ENCODE assay signal across 26 cellular contexts in genomic region chr12:109530301-109530685, GRCh38. TPM values are rescaled to one million over a fixed set of nuclear protein-coding genes. Genes with fewer than 3 reads are reported as not detected.
A peak's percentile ranks its signal among the peaks of the same experiment; 100 is the strongest.
DNase-seq lines count a peak whose midpoint lies in the region; ATAC-seq and TF ChIP-seq lines count a peak whose summit lies in the region.
"Had no signal": no experiment of that assay in that cellular context is flagged by ENCODE, and none has a peak within 500 bp of the region (broad histone marks: within the 10 kb centered on the region; RNA-seq: fewer than 3 reads in every experiment).

No MANE protein-coding gene starts in this region.

- H3K4me1 ChIP-seq in cardiac muscle cell (ENCODE audit: low read depth) = peaks cover 57% of the 10 kb centered on the region
- H3K4me1 ChIP-seq: left lung, upper lobe of right lung had no signal

- no peak overlapping the region for H3K4me3 Mint-ChIP-seq in mesothelial cell of epicardium
- H3K4me3 Mint-ChIP-seq in stimulated activated naive B cell treated with anti-CD40 and anti-IgM and Interleukin-4, amounts not matched to agents 10 μg/mL and 1 μg/mL and 100 μg/mL, for 72 hours = no peak overlapping the region
- H3K4me3 Mint-ChIP-seq: activated CD4-positive, alpha-beta T cell treated with anti-CD3 and anti-CD28 coated beads, Interleukin-2, amount 10 ng/mL, durations not matched to agents 24 days and 14 days; activated CD8-positive, alpha-beta memory T cell treated with anti-CD3 and anti-CD28 coated beads, Interleukin-2, amount 10 ng/mL, durations not matched to agents 7 days and 5 days; activated T-cell treated with anti-CD3 and anti-CD28 coated beads, Interleukin-2, amount 50 U/mL, for 72 hours; CD4-positive, CD25-positive, alpha-beta regulatory T cell; central memory CD8-positive, alpha-beta T cell; stimulated activated naive CD8-positive, alpha-beta T cell treated with anti-CD3 and anti-CD28 coated beads, Interleukin-15, Interleukin-2, amounts not matched to agents 100 ng/mL and 50 ng/mL, for 24 hours; T-helper 2 cell treated with Interferon-gamma antibody and Interleukin-4, amounts not matched to agents 5 μg/mL and 100 μg/mL, for 36 hours had no signal

- H3K4me3 ChIP-seq in cardiac muscle cell = no peak overlapping the region
- H3K4me3 ChIP-seq: left lung, upper lobe of right lung had no signal

- peaks cover 10% of the 10 kb centered on the region for H3K4me1 Mint-ChIP-seq in mesothelial cell of epicardium
- H3K4me1 Mint-ChIP-seq in stimulated activated naive B cell treated with anti-CD40 and anti-IgM and Interleukin-4, amounts not matched to agents 10 μg/mL and 1 μg/mL and 100 μg/mL, for 72 hours = no peaks in the 10 kb centered on the region
- H3K4me1 Mint-ChIP-seq: activated CD4-positive, alpha-beta T cell treated with anti-CD3 and anti-CD28 coated beads, Interleukin-2, amount 10 ng/mL, durations not matched to agents 24 days and 14 days; activated CD8-positive, alpha-beta memory T cell treated with anti-CD3 and anti-CD28 coated beads, Interleukin-2, amount 10 ng/mL, durations not matched to agents 7 days and 5 days; CD4-positive, CD25-positive, alpha-beta regulatory T cell; central memory CD8-positive, alpha-beta T cell; IgD-negative memory B cell had no signal

- DNase-seq in cardiac muscle cell (ENCODE audit: low read depth in 1 of 2, low spot score in 1 of 2) (no peak), cardiac septum (ENCODE audit: low spot score) (no peak), left ventricle myocardium superior (no peak), mesothelial cell of epicardium (ENCODE audit: low spot score in 2 of 2, unreplicated experiment in 2 of 2) (no peak), SW480 (ENCODE audit: low spot score) (no peak), HK-2 (ENCODE audit: unreplicated experiment) (no peak)
- no peak for DNase-seq in stimulated activated naive B cell treated with anti-CD40 and anti-IgM and Interleukin-4, amounts not matched to agents 10 μg/mL and 1 μg/mL and 100 μg/mL, for 72 hours
- DNase-seq: 8988T; activated CD4-positive, alpha-beta T cell treated with anti-CD3 and anti-CD28 coated beads, Interleukin-2, amount 10 ng/mL, durations not matched to agents 24 days and 14 days; activated CD8-positive, alpha-beta memory T cell treated with anti-CD3 and anti-CD28 coated beads, Interleukin-2, amount 10 ng/mL, durations not matched to agents 7 days and 5 days; activated naive CD4-positive, alpha-beta T cell treated with anti-CD3 and anti-CD28 coated beads, Interleukin-2, amount 50 U/mL, for 16 hours; activated T-cell treated with anti-CD3 and anti-CD28 coated beads, Interleukin-2, amount 50 U/mL, for 72 hours; CD4-positive, CD25-positive, alpha-beta regulatory T cell; left lung; NCI-H1092 treated with DMSO at 0.1 percent for 48 hours; NCI-H187 treated with DMSO at 0.1 percent for 48 hours; NCI-H748 treated with DMSO at 0.1 percent for 48 hours; stimulated activated CD4-positive, alpha-beta T cell treated with anti-CD3 and anti-CD28 coated beads, Interleukin-4, amount 100 ng/mL, for 4 hours; upper lobe of right lung had no signal

- H3K27me3 Mint-ChIP-seq in mesothelial cell of epicardium (ENCODE audit: low read depth) = no peaks in the 10 kb centered on the region
- H3K27me3 Mint-ChIP-seq in stimulated activated naive B cell treated with anti-CD40 and anti-IgM and Interleukin-4, amounts not matched to agents 10 μg/mL and 1 μg/mL and 100 μg/mL, for 72 hours = no peaks in the 10 kb centered on the region
- H3K27me3 Mint-ChIP-seq: activated CD4-positive, alpha-beta T cell treated with anti-CD3 and anti-CD28 coated beads, Interleukin-2, amount 10 ng/mL, durations not matched to agents 24 days and 14 days; activated CD8-positive, alpha-beta memory T cell treated with anti-CD3 and anti-CD28 coated beads, Interleukin-2, amount 10 ng/mL, durations not matched to agents 7 days and 5 days; CD4-positive, CD25-positive, alpha-beta regulatory T cell; central memory CD8-positive, alpha-beta T cell; IgD-negative memory B cell; stimulated activated naive CD8-positive, alpha-beta T cell treated with anti-CD3 and anti-CD28 coated beads, Interleukin-15, Interleukin-2, amounts not matched to agents 100 ng/mL and 50 ng/mL, for 24 hours had no signal

- peaks cover 39% of the 10 kb centered on the region for H3K36me3 Mint-ChIP-seq in mesothelial cell of epicardium
- peaks cover 34 to 48% of the 10 kb centered on the region in 2 donors for H3K36me3 Mint-ChIP-seq in stimulated activated naive B cell treated with anti-CD40 and anti-IgM and Interleukin-4, amounts not matched to agents 10 μg/mL and 1 μg/mL and 100 μg/mL, for 72 hours
- H3K36me3 Mint-ChIP-seq: activated CD8-positive, alpha-beta memory T cell treated with anti-CD3 and anti-CD28 coated beads, Interleukin-2, amount 10 ng/mL, durations not matched to agents 7 days and 5 days had no signal

- no peaks in the 10 kb centered on the region for H3K27me3 ChIP-seq in cardiac muscle cell
- H3K27me3 ChIP-seq: left lung, upper lobe of right lung had no signal

- peak; percentile 41 for ATAC-seq in left ventricle myocardium superior
- ATAC-seq in stimulated activated naive B cell treated with anti-CD40 and anti-IgM and Interleukin-4, amounts not matched to agents 10 μg/mL and 1 μg/mL and 100 μg/mL, for 72 hours (replicated peaks) = no peak
- ATAC-seq: activated CD8-positive, alpha-beta memory T cell treated with anti-CD3 and anti-CD28 coated beads, Interleukin-2, amount 10 ng/mL, durations not matched to agents 7 days and 5 days; activated T-cell treated with anti-CD3 and anti-CD28 coated beads, Interleukin-2, amount 50 U/mL, for 72 hours; left lung; SK-N-SH treated with all-trans-retinoic acid at 6 μM for 48 hours; upper lobe of right lung had no signal

- H3K27ac ChIP-seq in cardiac muscle cell (peak overlapping the region; percentile 87), temporal lobe (ENCODE audit: low read depth, low read length) (peak overlapping the region; percentile 87)
- H3K27ac ChIP-seq: left lung, RWPE1, upper lobe of right lung had no signal

- intact Hi-C loops in cardiac septum (cut with DNase I) (no loop called here), left ventricle myocardium superior (cut with micrococcal nuclease) (no loop called here)

- peak overlapping the region; percentile 54 for H3K27ac Mint-ChIP-seq in mesothelial cell of epicardium
- no peak overlapping the region for H3K27ac Mint-ChIP-seq in stimulated activated naive B cell treated with anti-CD40 and anti-IgM and Interleukin-4, amounts not matched to agents 10 μg/mL and 1 μg/mL and 100 μg/mL, for 72 hours
- H3K27ac Mint-ChIP-seq: activated CD4-positive, alpha-beta T cell treated with anti-CD3 and anti-CD28 coated beads, Interleukin-2, amount 10 ng/mL, durations not matched to agents 24 days and 14 days; activated CD8-positive, alpha-beta memory T cell treated with anti-CD3 and anti-CD28 coated beads, Interleukin-2, amount 10 ng/mL, durations not matched to agents 7 days and 5 days; activated T-cell treated with anti-CD3 and anti-CD28 coated beads, Interleukin-2, amount 50 U/mL, for 72 hours; CD4-positive, CD25-positive, alpha-beta regulatory T cell; IgD-negative memory B cell; stimulated activated naive CD8-positive, alpha-beta T cell treated with anti-CD3 and anti-CD28 coated beads, Interleukin-15, Interleukin-2, amounts not matched to agents 100 ng/mL and 50 ng/mL, for 24 hours; T-helper 2 cell treated with Interferon-gamma antibody and Interleukin-4, amounts not matched to agents 5 μg/mL and 100 μg/mL, for 36 hours had no signal

- TF ChIP-seq CTCF in cardiac muscle cell (IDR thresholded peaks at IDR 0.05; ENCODE audit: low read depth, low read length) (no peak), mesothelial cell of epicardium (IDR thresholded peaks at IDR 0.05; ENCODE audit: unreplicated experiment) (no peak)

- H3K9me3 Mint-ChIP-seq in mesothelial cell of epicardium = no peaks in the 10 kb centered on the region
- H3K9me3 Mint-ChIP-seq in stimulated activated naive B cell treated with anti-CD40 and anti-IgM and Interleukin-4, amounts not matched to agents 10 μg/mL and 1 μg/mL and 100 μg/mL, for 72 hours = no peaks in the 10 kb centered on the region
- H3K9me3 Mint-ChIP-seq: activated CD4-positive, alpha-beta T cell treated with anti-CD3 and anti-CD28 coated beads, Interleukin-2, amount 10 ng/mL, durations not matched to agents 24 days and 14 days; activated T-cell treated with anti-CD3 and anti-CD28 coated beads, Interleukin-2, amount 50 U/mL, for 72 hours; CD4-positive, CD25-positive, alpha-beta regulatory T cell; central memory CD8-positive, alpha-beta T cell; IgD-negative memory B cell; stimulated activated naive CD8-positive, alpha-beta T cell treated with anti-CD3 and anti-CD28 coated beads, Interleukin-15, Interleukin-2, amounts not matched to agents 100 ng/mL and 50 ng/mL, for 24 hours; T-helper 2 cell treated with Interferon-gamma antibody and Interleukin-4, amounts not matched to agents 5 μg/mL and 100 μg/mL, for 36 hours had no signal

- no peaks in the 10 kb centered on the region for H3K9me3 ChIP-seq in cardiac muscle cell (ENCODE audit: low read depth)
- H3K9me3 ChIP-seq: left lung, upper lobe of right lung had no signal

- no peaks in the 10 kb centered on the region for H3K36me3 ChIP-seq in cardiac muscle cell

RNA-seq across cellular contexts. Expression of gene MMAB, which starts 43.0 kb away (rescaled TPM):
- total RNA-seq in cardiac muscle cell = 89.4 and 133 TPM in 2 replicates
- polyA plus RNA-seq in cardiac muscle cell = 130 and 174 TPM in 2 replicates
- 41.3 TPM for total RNA-seq in cardiac septum
- total RNA-seq in left ventricle myocardium superior = 55.1 TPM
- 24.3 to 26.4 TPM (median 26.2 TPM) in 3 replicates for total RNA-seq in mesothelial cell of epicardium
- total RNA-seq in temporal lobe = 11.1 TPM

RNA-seq across cellular contexts. Expression of gene MVK, which starts 43.3 kb away (rescaled TPM):
- total RNA-seq in cardiac muscle cell = 56.1 and 83.3 TPM in 2 replicates
- 22.6 and 29.0 TPM in 2 replicates for polyA plus RNA-seq in cardiac muscle cell
- 12.4 TPM for total RNA-seq in cardiac septum
- total RNA-seq in left ventricle myocardium superior = 9.7 TPM
- 17.3 to 19.6 TPM (median 18.0 TPM) in 3 replicates for total RNA-seq in mesothelial cell of epicardium
- 9.3 TPM for total RNA-seq in temporal lobe

RNA-seq across cellular contexts. Expression of gene UBE3B, which starts 52.9 kb away (rescaled TPM):
- 44.3 and 73.5 TPM in 2 replicates for total RNA-seq in cardiac muscle cell
- 35.5 and 36.7 TPM in 2 replicates for polyA plus RNA-seq in cardiac muscle cell
- 47.1 TPM for total RNA-seq in cardiac septum
- total RNA-seq in left ventricle myocardium superior = 58.1 TPM
- 41.4 to 47.1 TPM (median 42.8 TPM) in 3 replicates for total RNA-seq in mesothelial cell of epicardium
- total RNA-seq in temporal lobe = 21.6 TPM

RNA-seq across cellular contexts. Expression of gene KCTD10, which starts 53.2 kb away (rescaled TPM):
- 64.4 and 102 TPM in 2 replicates for total RNA-seq in cardiac muscle cell
- polyA plus RNA-seq in cardiac muscle cell = 64.5 and 95.7 TPM in 2 replicates
- 42.3 TPM for total RNA-seq in cardiac septum
- 29.8 TPM for total RNA-seq in left ventricle myocardium superior
- 54.0 to 56.2 TPM (median 54.8 TPM) in 3 replicates for total RNA-seq in mesothelial cell of epicardium
- total RNA-seq in temporal lobe = 39.6 TPM
